ENCODE assay signal across 26 cellular contexts in the genomic region with DNA sequence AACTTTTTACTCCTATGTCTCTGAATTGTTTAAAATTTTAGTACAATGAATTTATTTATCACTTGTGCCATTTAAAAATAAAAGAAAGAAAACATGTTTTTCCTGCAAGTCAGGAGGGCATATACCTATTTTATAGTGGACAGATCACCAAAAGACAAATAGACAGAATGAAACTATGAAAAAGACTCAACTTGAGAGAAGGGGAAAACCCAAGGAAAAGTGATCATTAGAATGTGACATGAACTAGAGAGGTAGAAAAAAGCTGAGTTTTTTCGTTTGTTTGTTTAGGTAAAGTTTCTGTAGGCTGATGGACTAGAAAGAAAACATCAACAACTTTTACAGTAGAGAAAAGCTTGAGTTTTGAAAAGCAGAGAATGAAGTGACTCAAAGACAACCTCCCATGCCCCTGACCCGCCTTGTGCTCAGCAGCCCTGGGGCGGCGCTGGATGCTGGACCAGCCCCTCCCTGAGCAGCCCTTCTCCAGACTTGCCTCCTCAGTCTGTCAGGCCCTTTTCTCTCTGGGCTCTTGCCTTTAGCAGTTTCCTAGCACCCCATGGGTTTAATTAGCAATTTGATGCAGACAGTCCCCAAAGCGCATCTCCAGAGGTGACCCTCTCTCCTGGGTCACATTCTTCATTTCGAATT.
A peak's percentile ranks its signal among the peaks of the same experiment; 100 is the strongest.
DNase-seq lines count a peak whose midpoint lies in the region; ATAC-seq and TF ChIP-seq lines count a peak whose summit lies in the region.
"Had no signal": no experiment of that assay in that cellular context is flagged by ENCODE, and none has a peak within 500 bp of the region (broad histone marks: within the 10 kb centered on the region; RNA-seq: fewer than 3 reads in every experiment).

No MANE protein-coding gene starts in this region.

- no peak overlapping the region for H3K4me3 ChIP-seq in coronary artery
- H3K4me3 ChIP-seq: psoas muscle, SJSA1, smooth muscle cell, transverse colon had no signal

- TF ChIP-seq CTCF in coronary artery (IDR thresholded peaks at IDR 0.05), result no peak

- no peak overlapping the region for H3K27ac ChIP-seq in coronary artery
- H3K27ac ChIP-seq: psoas muscle, SJSA1, transverse colon had no signal

- ATAC-seq in GM18517 (IDR thresholded peaks at IDR 0.05; ENCODE audit: unreplicated experiment) (peak; percentile 68), GM21360 (IDR thresholded peaks at IDR 0.05; ENCODE audit: unreplicated experiment) (peak; percentile 54), HG03342 (IDR thresholded peaks at IDR 0.05; ENCODE audit: unreplicated experiment) (peak; percentile 53)
- ATAC-seq: naive thymus-derived CD8-positive, alpha-beta T cell; psoas muscle had no signal

- peak; percentile 36 for DNase-seq in iPS-NIHi7 (ENCODE audit: extremely low spot score)
- DNase-seq in hypothalamus (lab: John Stamatoyannopoulos, UW), result no peak
- DNase-seq in coronary artery (ENCODE audit: low spot score), result no peak
- no peak for DNase-seq in NCI-H2171 (lab: John Stamatoyannopoulos, UW)
- DNase-seq in AML-193 (lab: John Stamatoyannopoulos, UW), result no peak
- DNase-seq: activated CD4-positive, alpha-beta T cell treated with anti-CD3 and anti-CD28 coated beads for 4 hours; activated gamma-delta T cell treated with Interleukin-2 at 50 U/mL for 16 hours; amniotic stem cell; caudate nucleus; COR-L47; effector CD8-positive, alpha-beta T cell; kidney; mammary epithelial cell; MM.1S; naive thymus-derived CD8-positive, alpha-beta T cell; NCI-H187 treated with DMSO at 0.1 percent for 48 hours; NCI-H524; OCI-M1; psoas muscle; T1000; transverse colon had no signal
